Comparison of ENCODE assay signal across 17 cellular contexts in genomic region chr4:95524722-95525121, GRCh38.
DNase-seq lines count a peak whose midpoint lies in the region; ATAC-seq and TF ChIP-seq lines count a peak whose summit lies in the region.
"Had no signal": no experiment of that assay in that cellular context is flagged by ENCODE, and none has a peak within 500 bp of the region (broad histone marks: within the 10 kb centered on the region; RNA-seq: fewer than 3 reads in every experiment).

No MANE protein-coding gene starts in this region.

- in situ Hi-C loops in brain microvascular endothelial cell (cut with HindIII; ENCODE audit: low pct_ligation_motif_present, low sequenced_read_pairs) = no loop called here

- DNase-seq in MV-4-11 (lab: John Stamatoyannopoulos, UW) (peak; percentile 79), coronary artery (ENCODE audit: low spot score) (no peak), substantia nigra (lab: John Stamatoyannopoulos, UW) (no peak), GOT3 (lab: John Stamatoyannopoulos, UW) (no peak), brain microvascular endothelial cell (no peak), hepatic stellate cell (ENCODE audit: low spot score) (no peak)
- DNase-seq: Calu3; CD4-positive, alpha-beta T cell; DMS79 treated with DMSO at 0.1 percent for 48 hours; GF-D8; KBM-7; NCI-H1105; NCI-H1694 treated with DMSO at 0.1 percent for 48 hours; NCI-H69; Peyer's patch; Right ventricle myocardium superior had no signal

- H3K27me3 ChIP-seq in brain microvascular endothelial cell (replicated peaks) = no peaks in the 10 kb centered on the region
- H3K27me3 ChIP-seq: Peyer's patch had no signal

- H3K27ac ChIP-seq in coronary artery = no peak overlapping the region
- peak overlapping the region; percentile 27 for H3K27ac ChIP-seq in substantia nigra (ENCODE audit: low read depth, low read length, poor library complexity, severe bottlenecking)
- no peak overlapping the region for H3K27ac ChIP-seq in brain microvascular endothelial cell
- H3K27ac ChIP-seq: Peyer's patch had no signal

- TF ChIP-seq CTCF in coronary artery (IDR thresholded peaks at IDR 0.05) (no peak), brain microvascular endothelial cell (IDR thresholded peaks at IDR 0.05; ENCODE audit: low read depth, low read length, missing control alignments) (no peak)

- ATAC-seq in GM19395 (IDR thresholded peaks at IDR 0.05; ENCODE audit: unreplicated experiment) = peak; percentile 71

- H3K4me3 ChIP-seq in coronary artery (peak overlapping the region; percentile 7), brain microvascular endothelial cell (ENCODE audit: low read depth, low read length) (no peak overlapping the region)
- H3K4me3 ChIP-seq: Peyer's patch had no signal

- H3K36me3 ChIP-seq in brain microvascular endothelial cell (replicated peaks) = no peaks in the 10 kb centered on the region
- H3K36me3 ChIP-seq: Peyer's patch had no signal
